ENCODE assay signal across 1 cellular context in genomic region chr22:41845380-41846267, GRCh38.
TF ChIP-seq lines count a peak whose summit lies in the region.

No MANE protein-coding gene starts in this region.

TF ChIP-seq in K562, 482 proteins besides CTCF, POLR2A, EP300 and RAD21 (continued from another document and continues in another):
- TF ChIP-seq MNT (conservative IDR thresholded peaks at IDR 0.05) (peak in 1 of 2 experiments; percentile 63; a peak in 2 of 4 replicates), ETV1 (tag; conservative IDR thresholded peaks at IDR 0.05; ENCODE audit: low read depth) (peak; percentile 32; the same call in 1 of the 2 replicates), HMG20B (CRISPR knock-in tag; IDR thresholded peaks at IDR 0.05) (no peak), ZFP1 (CRISPR knock-in tag; IDR thresholded peaks at IDR 0.05) (no peak), DACH1 (IDR thresholded peaks at IDR 0.05; ENCODE audit: partially characterized antibody) (no peak), FOXA3 (CRISPR knock-in tag; conservative IDR thresholded peaks at IDR 0.05 in 1 of 2, IDR thresholded peaks at IDR 0.05 in 1 of 2) (peak in 1 of 2 experiments; percentile 41; a peak in 1 of 4 replicates), BCLAF1 (IDR thresholded peaks at IDR 0.05; ENCODE audit: borderline replicate concordance in 1 of 2, control insufficient read depth in 1 of 2, low read depth in 2 of 2, low read length in 1 of 2) (no peak), SNAPC5 (CRISPR knock-in tag; IDR thresholded peaks at IDR 0.05) (no peak), CREB1 (IDR thresholded peaks at IDR 0.05) (peak; percentile 27; the same call in 1 of the 2 replicates), CREB1 (CRISPR knock-in tag; IDR thresholded peaks at IDR 0.05) (no peak), BACH1 (tag; IDR thresholded peaks at IDR 0.05) (0 out of 2 replicates have a peak, but pooled peaks have one; percentile 34), RFX5 (IDR thresholded peaks at IDR 0.05; ENCODE audit: low read depth, low read length) (no peak), RBM17 (IDR thresholded peaks at IDR 0.05; ENCODE audit: borderline replicate concordance, low read depth, low read length) (no peak), FUS (optimal IDR thresholded peaks at IDR 0.05; ENCODE audit: low read depth, low read length) (no peak), GMEB1 (CRISPR knock-in tag; IDR thresholded peaks at IDR 0.05) (0 out of 2 replicates have a peak, but pooled peaks have one; percentile 16), MLX (CRISPR knock-in tag; conservative IDR thresholded peaks at IDR 0.05) (no peak), ZNF764 (CRISPR knock-in tag; IDR thresholded peaks at IDR 0.05; ENCODE audit: low read depth) (no peak), CTCFL (IDR thresholded peaks at IDR 0.05; ENCODE audit: borderline replicate concordance, insufficient read depth, low read depth, low read length, poor library complexity, severe bottlenecking) (no peak), ZNF165 (CRISPR knock-in tag; IDR thresholded peaks at IDR 0.05; ENCODE audit: borderline replicate concordance) (no peak), JUN (IDR thresholded peaks at IDR 0.05; ENCODE audit: borderline replicate concordance, low read depth, low read length) (no peak), JUN (CRISPR knock-in tag; IDR thresholded peaks at IDR 0.05; ENCODE audit: borderline replicate concordance) (no peak), SNRNP70 (optimal IDR thresholded peaks at IDR 0.05; ENCODE audit: low read depth, low read length) (no peak), TBP (optimal IDR thresholded peaks at IDR 0.05; ENCODE audit: low read depth, low read length) (no peak), ETV6 (IDR thresholded peaks at IDR 0.05; ENCODE audit: borderline replicate concordance in 1 of 2, low read depth in 2 of 2, low read length in 1 of 2) (no peak), ETV6 (CRISPR knock-in tag; IDR thresholded peaks at IDR 0.05; ENCODE audit: borderline replicate concordance) (no peak), RBM14 (IDR thresholded peaks at IDR 0.05; ENCODE audit: borderline replicate concordance, insufficient read depth, low read depth, low read length) (no peak), ZNF77 (CRISPR knock-in tag; IDR thresholded peaks at IDR 0.05) (no peak), SFPQ (IDR thresholded peaks at IDR 0.05; ENCODE audit: low read depth, low read length) (no peak), MED1 (CRISPR knock-in tag; IDR thresholded peaks at IDR 0.05; ENCODE audit: borderline replicate concordance) (no peak), PYGO2 (tag; IDR thresholded peaks at IDR 0.05) (peak; percentile 79; the same call in 1 of the 2 replicates), CBFB (CRISPR knock-in tag; IDR thresholded peaks at IDR 0.05) (no peak), HDAC6 (IDR thresholded peaks at IDR 0.05; ENCODE audit: low read depth, low read length) (no peak), PHB (CRISPR knock-in tag; IDR thresholded peaks at IDR 0.05) (no peak), E2F4 (CRISPR knock-in tag; IDR thresholded peaks at IDR 0.05; ENCODE audit: low read depth) (no peak), ZNF280B (CRISPR knock-in tag; IDR thresholded peaks at IDR 0.05) (no peak), ZNF431 (CRISPR knock-in tag; IDR thresholded peaks at IDR 0.05) (no peak), NR2C1 (IDR thresholded peaks at IDR 0.05) (no peak), NR2C1 (tag; IDR thresholded peaks at IDR 0.05) (peak; percentile 50; the same call in 1 of the 2 replicates), ZBTB49 (CRISPR knock-in tag; IDR thresholded peaks at IDR 0.05; ENCODE audit: borderline replicate concordance) (no peak), MEIS2 (IDR thresholded peaks at IDR 0.05; ENCODE audit: partially characterized antibody) (no peak), ZNF24 (IDR thresholded peaks at IDR 0.05) (no peak), ZBTB17 (CRISPR knock-in tag; IDR thresholded peaks at IDR 0.05) (no peak), NEUROD1 (IDR thresholded peaks at IDR 0.05; ENCODE audit: borderline replicate concordance, low read depth, low read length, partially characterized antibody) (peak; percentile 40), ATF6 (CRISPR knock-in tag; IDR thresholded peaks at IDR 0.05) (no peak), SLC30A9 (CRISPR knock-in tag; IDR thresholded peaks at IDR 0.05) (no peak), LCOR (CRISPR knock-in tag; IDR thresholded peaks at IDR 0.05) (no peak)
